ENCODE assay signal across 16 cellular contexts in the genomic region with DNA sequence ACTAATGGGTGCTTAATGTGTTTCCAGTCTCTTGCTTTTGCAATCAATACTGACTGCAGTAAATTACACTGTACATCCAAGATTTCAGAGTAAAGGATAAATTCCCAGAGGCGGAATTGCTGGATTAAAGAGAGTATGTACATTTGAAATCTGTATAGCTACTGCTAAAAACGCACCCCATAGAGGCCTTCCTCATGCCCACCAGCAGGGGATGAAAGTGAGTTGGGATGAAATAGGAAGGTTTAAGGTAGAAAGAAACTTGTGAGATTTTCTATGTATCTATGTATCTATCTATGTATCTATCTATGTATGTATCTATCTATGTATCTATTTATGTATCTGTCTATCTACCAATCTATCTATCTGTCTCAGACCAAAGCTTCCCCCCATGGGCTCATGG. TPM values are rescaled to one million over a fixed set of nuclear protein-coding genes. Genes with fewer than 3 reads are reported as not detected.
A peak's percentile ranks its signal among the peaks of the same experiment; 100 is the strongest.
DNase-seq lines count a peak whose midpoint lies in the region; ATAC-seq and TF ChIP-seq lines count a peak whose summit lies in the region.
"Had no signal": no experiment of that assay in that cellular context is flagged by ENCODE, and none has a peak within 500 bp of the region (broad histone marks: within the 10 kb centered on the region; RNA-seq: fewer than 3 reads in every experiment).

No MANE protein-coding gene starts in this region.

- peaks cover 2% of the 10 kb centered on the region for H3K27me3 Mint-ChIP-seq in activated T-helper 1 cell treated with anti-CD3 and anti-CD28 coated beads, Interleukin-12 subunit alpha, Interleukin-12 subunit beta, Interleukin-2, Interleukin-4 antibody, amounts not matched to agents 30 ng/mL and 10 ng/mL and 1 ng/mL, durations not matched to agents 14 hours and 24 hours and 36 hours (ENCODE audit: insufficient read depth)
- no peaks in the 10 kb centered on the region for H3K27me3 Mint-ChIP-seq in CD14-positive monocyte (ENCODE audit: low read depth in 3 of 3)
- H3K27me3 Mint-ChIP-seq: activated CD4-positive, alpha-beta memory T cell treated with anti-CD3 and anti-CD28 coated beads for 36 hours; CD4-positive, CD25-positive, alpha-beta regulatory T cell; stimulated activated memory B cell treated with anti-CD40 and anti-IgM and Interleukin-4, amounts not matched to agents 10 μg/mL and 1 μg/mL and 100 μg/mL, for 72 hours had no signal

- ATAC-seq in GM21825 (IDR thresholded peaks at IDR 0.05; ENCODE audit: unreplicated experiment): no peak
- ATAC-seq: pancreas; stimulated activated memory B cell treated with anti-CD40 and anti-IgM and Interleukin-4, amounts not matched to agents 10 μg/mL and 1 μg/mL and 100 μg/mL, for 72 hours had no signal

- TF ChIP-seq CTCF in AG04450 (IDR thresholded peaks at IDR 0.05; ENCODE audit: low read depth, low read length) (peak; percentile 48), GM13977 (IDR thresholded peaks at IDR 0.05; ENCODE audit: extremely low read depth, insufficient read depth, missing control alignments) (peak; percentile 16), PC-9 (conservative IDR thresholded peaks at IDR 0.05) (peak; percentile 83), fibroblast of the aortic adventitia (IDR thresholded peaks at IDR 0.05; ENCODE audit: insufficient read depth, low read length) (peak; percentile 45), CD14-positive monocyte (IDR thresholded peaks at IDR 0.05) (no peak)

- POLR2A ChIA-PET in AG04450 (lab: Yijun Ruan, JAX): no interaction called here
- POLR2A ChIA-PET in PC-9 (lab: Charles Lee; ENCODE audit: unreplicated experiment): no interaction called here

- H2AFZ ChIP-seq in PC-9: no peak overlapping the region

- no peaks in the 10 kb centered on the region for H3K9me3 ChIP-seq in AG04450 (ENCODE audit: control insufficient read depth, insufficient read depth, low read length)
- H3K9me3 ChIP-seq in PC-9 (ENCODE audit: insufficient read depth, low read depth): no peaks in the 10 kb centered on the region
- H3K9me3 ChIP-seq: pancreas had no signal

- BruUV-seq in PC-9 (replicated peaks; lab: Mats Ljungman, UMichigan): no TSS peak

- in situ Hi-C loops in GM13977 (cut with MboI; ENCODE audit: low pct_unique_long_range_greater_than_20kb, low sequenced_read_pairs, unreplicated experiment): no loop called here

- CTCF ChIA-PET in AG04450 (lab: Charles Lee): interaction anchor here (0.6 to 3.0 kb wide), 4 partner anchors 10 to 133 kb away, joined by 3 to 12 read pairs (median 3); a partner anchor contains a TSS
- CTCF ChIA-PET in PC-9 (lab: Charles Lee): no interaction called here

- no peaks in the 10 kb centered on the region for H3F3A ChIP-seq in PC-9 (ENCODE audit: insufficient read depth, low read depth)

- no peaks in the 10 kb centered on the region for H3K9me2 ChIP-seq in PC-9 (ENCODE audit: insufficient read depth)

- H3K4me3 ChIP-seq in AG04450 (ENCODE audit: low read depth, low read length) (no peak overlapping the region), PC-9 (no peak overlapping the region), fibroblast of the aortic adventitia (ENCODE audit: low read depth, low read length) (no peak overlapping the region)
- H3K4me3 ChIP-seq: pancreas had no signal

- H3K4me1 Mint-ChIP-seq in activated T-helper 1 cell treated with anti-CD3 and anti-CD28 coated beads, Interleukin-12 subunit alpha, Interleukin-12 subunit beta, Interleukin-2, Interleukin-4 antibody, amounts not matched to agents 30 ng/mL and 10 ng/mL and 1 ng/mL, durations not matched to agents 14 hours and 24 hours and 36 hours (ENCODE audit: low read depth): no peaks in the 10 kb centered on the region
- H3K4me1 Mint-ChIP-seq in CD14-positive monocyte: no peaks in the 10 kb centered on the region
- H3K4me1 Mint-ChIP-seq: CD4-positive, CD25-positive, alpha-beta regulatory T cell; stimulated activated memory B cell treated with anti-CD40 and anti-IgM and Interleukin-4, amounts not matched to agents 10 μg/mL and 1 μg/mL and 100 μg/mL, for 72 hours had no signal

- no peak overlapping the region for H3K27ac ChIP-seq in AG04450 (ENCODE audit: low read depth, low read length)
- H3K27ac ChIP-seq in PC-9: no peak overlapping the region
- H3K27ac ChIP-seq: pancreas had no signal

- H3K36me3 Mint-ChIP-seq in activated T-helper 1 cell treated with anti-CD3 and anti-CD28 coated beads, Interleukin-12 subunit alpha, Interleukin-12 subunit beta, Interleukin-2, Interleukin-4 antibody, amounts not matched to agents 30 ng/mL and 10 ng/mL and 1 ng/mL, durations not matched to agents 14 hours and 24 hours and 36 hours (ENCODE audit: low read depth): no peaks in the 10 kb centered on the region
- H3K36me3 Mint-ChIP-seq in CD14-positive monocyte: no peaks in the 10 kb centered on the region
- H3K36me3 Mint-ChIP-seq: activated CD4-positive, alpha-beta memory T cell treated with anti-CD3 and anti-CD28 coated beads for 36 hours; CD4-positive, CD25-positive, alpha-beta regulatory T cell; stimulated activated memory B cell treated with anti-CD40 and anti-IgM and Interleukin-4, amounts not matched to agents 10 μg/mL and 1 μg/mL and 100 μg/mL, for 72 hours had no signal

- H4K20me1 ChIP-seq in PC-9 (ENCODE audit: insufficient read depth): no peaks in the 10 kb centered on the region

- H3K27ac Mint-ChIP-seq in activated T-helper 1 cell treated with anti-CD3 and anti-CD28 coated beads, Interleukin-12 subunit alpha, Interleukin-12 subunit beta, Interleukin-2, Interleukin-4 antibody, amounts not matched to agents 30 ng/mL and 10 ng/mL and 1 ng/mL, durations not matched to agents 14 hours and 24 hours and 36 hours: no peak overlapping the region
- no peak overlapping the region for H3K27ac Mint-ChIP-seq in CD14-positive monocyte
- H3K27ac Mint-ChIP-seq: activated CD4-positive, alpha-beta memory T cell treated with anti-CD3 and anti-CD28 coated beads for 36 hours; brain; CD4-positive, CD25-positive, alpha-beta regulatory T cell; stimulated activated memory B cell treated with anti-CD40 and anti-IgM and Interleukin-4, amounts not matched to agents 10 μg/mL and 1 μg/mL and 100 μg/mL, for 72 hours had no signal

- no peak overlapping the region for H3K4me2 ChIP-seq in PC-9

- intact Hi-C loops in PC-9 (cut with micrococcal nuclease; ENCODE audit: unreplicated experiment): no loop called here
- intact Hi-C loops in activated T-helper 1 cell treated with anti-CD3 and anti-CD28 coated beads, Interleukin-12 subunit alpha, Interleukin-12 subunit beta, Interleukin-2, Interleukin-4 antibody, amounts not matched to agents 30 ng/mL and 10 ng/mL and 1 ng/mL, durations not matched to agents 14 hours and 24 hours and 36 hours (cut with micrococcal nuclease): no loop called here
- intact Hi-C loops in CD14-positive monocyte (cut with micrococcal nuclease): no loop called here

- H3K4me3 Mint-ChIP-seq in activated T-helper 1 cell treated with anti-CD3 and anti-CD28 coated beads, Interleukin-12 subunit alpha, Interleukin-12 subunit beta, Interleukin-2, Interleukin-4 antibody, amounts not matched to agents 30 ng/mL and 10 ng/mL and 1 ng/mL, durations not matched to agents 14 hours and 24 hours and 36 hours: no peak overlapping the region
- H3K4me3 Mint-ChIP-seq in CD14-positive monocyte: no peak overlapping the region
- H3K4me3 Mint-ChIP-seq: activated CD4-positive, alpha-beta memory T cell treated with anti-CD3 and anti-CD28 coated beads for 36 hours; brain; stimulated activated memory B cell treated with anti-CD40 and anti-IgM and Interleukin-4, amounts not matched to agents 10 μg/mL and 1 μg/mL and 100 μg/mL, for 72 hours had no signal

- no peaks in the 10 kb centered on the region for H3K79me2 ChIP-seq in PC-9 (ENCODE audit: low read depth)

- H3K4me1 ChIP-seq in PC-9 (replicated peaks; ENCODE audit: insufficient read depth): no peaks in the 10 kb centered on the region
- H3K4me1 ChIP-seq: pancreas had no signal

- H3K27me3 ChIP-seq in AG04450 (ENCODE audit: control insufficient read depth, insufficient read depth, low read length) (no peaks in the 10 kb centered on the region), PC-9 (ENCODE audit: insufficient read depth, low read depth) (no peaks in the 10 kb centered on the region)
- H3K27me3 ChIP-seq: pancreas had no signal

- H3K36me3 ChIP-seq in PC-9 (ENCODE audit: low read depth): no peaks in the 10 kb centered on the region
- H3K36me3 ChIP-seq: pancreas had no signal

- DNase-seq in AG04450 (ENCODE audit: low read depth, low spot score) (no peak), GM13977 (ENCODE audit: low spot score) (no peak), PC-9 (no peak), fibroblast of the aortic adventitia (ENCODE audit: low read depth) (no peak), NCI-H2081 treated with DMSO at 0.1 percent for 48 hours (lab: John Stamatoyannopoulos, UW) (no peak), CD14-positive monocyte (ENCODE audit: low spot score) (no peak)
- DNase-seq in activated T-helper 1 cell treated with anti-CD3 and anti-CD28 coated beads, Interleukin-12 subunit alpha, Interleukin-12 subunit beta, Interleukin-2, Interleukin-4 antibody, amounts not matched to agents 30 ng/mL and 10 ng/mL and 1 ng/mL, durations not matched to agents 14 hours and 24 hours and 36 hours (ENCODE audit: low spot score): no peak
- DNase-seq: activated CD4-positive, alpha-beta memory T cell treated with anti-CD3 and anti-CD28 coated beads for 36 hours; CD4-positive, CD25-positive, alpha-beta regulatory T cell; erythroblast; OCI-M1; pancreas; stimulated activated CD4-positive, alpha-beta T cell treated with anti-CD3 and anti-CD28 coated beads, Interleukin-1b, Interleukin-23, amount 100 ng/mL, for 48 hours had no signal

- no peaks in the 10 kb centered on the region for H3K9me3 Mint-ChIP-seq in activated T-helper 1 cell treated with anti-CD3 and anti-CD28 coated beads, Interleukin-12 subunit alpha, Interleukin-12 subunit beta, Interleukin-2, Interleukin-4 antibody, amounts not matched to agents 30 ng/mL and 10 ng/mL and 1 ng/mL, durations not matched to agents 14 hours and 24 hours and 36 hours
- peaks cover 0 to 2% (median 0%) of the 10 kb centered on the region in 7 donors for H3K9me3 Mint-ChIP-seq in CD14-positive monocyte
- H3K9me3 Mint-ChIP-seq: activated CD4-positive, alpha-beta memory T cell treated with anti-CD3 and anti-CD28 coated beads for 36 hours; brain; CD4-positive, CD25-positive, alpha-beta regulatory T cell; stimulated activated memory B cell treated with anti-CD40 and anti-IgM and Interleukin-4, amounts not matched to agents 10 μg/mL and 1 μg/mL and 100 μg/mL, for 72 hours had no signal

RNA-seq across cellular contexts. Expression of a gene that starts 28.4 kb away (rescaled TPM):
- polyA plus RNA-seq in AG04450 (2011; rRNA removed): 14.0 and 16.8 TPM in 2 replicates
- 15.5 and 17.5 TPM in 2 replicates for polyA minus RNA-seq in AG04450 (2011; rRNA and poly(A)+ RNA removed)
- 37.5 and 52.7 TPM in 2 replicates for total RNA-seq in PC-9 (2021)
- total RNA-seq in fibroblast of the aortic adventitia (ENCODE audit: low replicate concordance): 12.8 and 16.7 TPM in 2 replicates
- 2.1 and 2.4 TPM in 2 replicates for total RNA-seq in activated T-helper 1 cell treated with anti-CD3 and anti-CD28 coated beads, Interleukin-12 subunit alpha, Interleukin-12 subunit beta, Interleukin-2, Interleukin-4 antibody, amounts not matched to agents 30 ng/mL and 10 ng/mL and 1 ng/mL, durations not matched to agents 14 hours and 24 hours and 36 hours
- polyA plus RNA-seq in CD14-positive monocyte: not detected
